Comparison of ENCODE assay signal across 29 cellular contexts in the genomic region with DNA sequence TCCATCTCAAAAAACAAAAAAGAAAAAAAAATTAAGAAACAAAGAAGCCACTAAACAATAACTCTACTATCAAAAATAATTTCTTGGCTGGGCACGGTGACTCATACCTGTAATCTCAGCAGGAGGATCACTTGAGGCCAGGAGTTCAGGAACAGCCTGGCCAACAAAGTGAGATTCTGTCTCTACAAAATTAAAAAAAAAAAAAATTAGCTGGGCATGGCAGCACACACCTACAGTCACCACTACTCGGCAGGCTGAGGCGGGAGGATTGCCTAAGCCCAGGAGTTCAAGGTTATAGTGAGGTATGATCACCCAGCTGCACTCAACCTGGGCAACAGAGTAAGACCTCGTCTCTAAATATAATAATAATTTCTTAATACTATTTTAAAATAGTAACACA.
A peak's percentile ranks its signal among the peaks of the same experiment; 100 is the strongest.
DNase-seq lines count a peak whose midpoint lies in the region; ATAC-seq and TF ChIP-seq lines count a peak whose summit lies in the region.
"Had no signal": no experiment of that assay in that cellular context is flagged by ENCODE, and none has a peak within 500 bp of the region (broad histone marks: within the 10 kb centered on the region; RNA-seq: fewer than 3 reads in every experiment).

No MANE protein-coding gene starts in this region.

- H3K9me3 Mint-ChIP-seq in activated CD4-positive, alpha-beta T cell treated with anti-CD3 and anti-CD28 coated beads, Interleukin-2, amount 10 ng/mL, durations not matched to agents 7 days and 5 days: no peaks in the 10 kb centered on the region
- H3K9me3 Mint-ChIP-seq: activated B cell treated with CpG ODN at 0.5 μM for 24 hours; activated naive CD8-positive, alpha-beta T cell treated with anti-CD3 and anti-CD28 coated beads, Interleukin-2, amount 50 U/mL, for 24 hours; activated T-cell treated with anti-CD3 and anti-CD28 coated beads, Interleukin-2, amount 50 U/mL, for 72 hours; CD4-positive, alpha-beta T cell; central memory CD8-positive, alpha-beta T cell; endodermal cell; neural crest cell had no signal

- POLR2A ChIA-PET in activated CD4-positive, alpha-beta T cell treated with anti-CD3 and anti-CD28 coated beads, Interleukin-2, amount 10 ng/mL, durations not matched to agents 7 days and 5 days (lab: Charles Lee): no interaction called here

- WGBS in right lobe of liver (ENCODE audit: insufficient coverage, low coverage, low lambda C conversion rate, missing lambda C conversion rate): 37% methylated on average over 4 of the region's 4 CpGs

- no peak overlapping the region for H3K4me3 Mint-ChIP-seq in activated CD4-positive, alpha-beta T cell treated with anti-CD3 and anti-CD28 coated beads, Interleukin-2, amount 10 ng/mL, durations not matched to agents 7 days and 5 days
- H3K4me3 Mint-ChIP-seq: activated B cell treated with CpG ODN at 0.5 μM for 24 hours; activated naive CD8-positive, alpha-beta T cell treated with anti-CD3 and anti-CD28 coated beads, Interleukin-2, amount 50 U/mL, for 24 hours; activated T-cell treated with anti-CD3 and anti-CD28 coated beads, Interleukin-2, amount 50 U/mL, for 72 hours; CD4-positive, alpha-beta T cell; central memory CD8-positive, alpha-beta T cell; endodermal cell; neural crest cell had no signal

- H3K27ac ChIP-seq in right lobe of liver (peak overlapping the region in 1 of 3 donors; percentile 33), dorsolateral prefrontal cortex (no peak overlapping the region)
- H3K27ac ChIP-seq: parathyroid adenoma, suprapubic skin, upper lobe of left lung had no signal

- CTCF ChIA-PET in activated CD4-positive, alpha-beta T cell treated with anti-CD3 and anti-CD28 coated beads, Interleukin-2, amount 10 ng/mL, durations not matched to agents 7 days and 5 days (lab: Charles Lee): interaction anchor here (0.6 kb wide), 1 partner anchor 12 kb away, joined by 4 read pairs; no protein-coding TSS in a partner anchor

- H3K4me1 ChIP-seq in right lobe of liver: peaks cover 0 to 11% (median 5%) of the 10 kb centered on the region in 4 donors

- ATAC-seq in right lobe of liver (peak; percentile 90 to 96 (median 94)), Right ventricle myocardium superior (ENCODE audit: poor library complexity) (no peak)
- ATAC-seq: activated naive CD8-positive, alpha-beta T cell treated with anti-CD3 and anti-CD28 coated beads, Interleukin-2, amount 50 U/mL, for 24 hours; activated T-cell treated with anti-CD3 and anti-CD28 coated beads, Interleukin-2, amount 50 U/mL, for 72 hours had no signal

- H3K27me3 ChIP-seq in right lobe of liver: no peaks in the 10 kb centered on the region
- H3K27me3 ChIP-seq in dorsolateral prefrontal cortex: peaks cover 0 to 15% (median 0%) of the 10 kb centered on the region in 45 donors
- H3K27me3 ChIP-seq: suprapubic skin, upper lobe of left lung had no signal

- no peaks in the 10 kb centered on the region for H3K9me3 ChIP-seq in right lobe of liver
- H3K9me3 ChIP-seq: suprapubic skin, upper lobe of left lung had no signal

- no peak overlapping the region for H3K4me3 ChIP-seq in epithelial cell of esophagus (ENCODE audit: low read length)
- H3K4me3 ChIP-seq in right lobe of liver: no peak overlapping the region
- no peak overlapping the region for H3K4me3 ChIP-seq in dorsolateral prefrontal cortex
- H3K4me3 ChIP-seq: smooth muscle cell, suprapubic skin, upper lobe of left lung had no signal

- intact Hi-C loops in right lobe of liver (cut with DNase I) (no loop called here), Right ventricle myocardium superior (cut with DNase I) (no loop called here), dorsolateral prefrontal cortex (cut with DNase I) (no loop called here)

- TF ChIP-seq POLR2A in right lobe of liver (IDR thresholded peaks at IDR 0.05): no peak

- no peaks in the 10 kb centered on the region for H3K4me1 Mint-ChIP-seq in activated CD4-positive, alpha-beta T cell treated with anti-CD3 and anti-CD28 coated beads, Interleukin-2, amount 10 ng/mL, durations not matched to agents 7 days and 5 days
- H3K4me1 Mint-ChIP-seq: activated B cell treated with CpG ODN at 0.5 μM for 24 hours; activated naive CD8-positive, alpha-beta T cell treated with anti-CD3 and anti-CD28 coated beads, Interleukin-2, amount 50 U/mL, for 24 hours; central memory CD8-positive, alpha-beta T cell had no signal

- TF ChIP-seq CTCF in epithelial cell of esophagus (IDR thresholded peaks at IDR 0.05; ENCODE audit: insufficient read depth, low read depth, low read length, missing control alignments) (peak; percentile 6), right lobe of liver (IDR thresholded peaks at IDR 0.05) (peak in 3 of 4 donors; percentile 9 to 21 (median 13)), dorsolateral prefrontal cortex (IDR thresholded peaks at IDR 0.05 in 54 of 56, conservative IDR thresholded peaks at IDR 0.05 in 2 of 56; ENCODE audit: low read depth in 1 of 56, partially characterized antibody in 56 of 56) (no peak)

- DNase-seq in Caki2 (ENCODE audit: low read depth) (peak; percentile 62), NCI-H69 (lab: John Stamatoyannopoulos, UW) (peak; percentile 13), epithelial cell of esophagus (ENCODE audit: low read depth) (peak; percentile 49), right lobe of liver (peak; percentile 51 to 70 (median 63)), KG1 (lab: John Stamatoyannopoulos, UW) (no peak), Right ventricle myocardium superior (no peak), dorsolateral prefrontal cortex (no peak)
- DNase-seq in activated CD4-positive, alpha-beta T cell treated with anti-CD3 and anti-CD28 coated beads, Interleukin-2, amount 10 ng/mL, durations not matched to agents 7 days and 5 days: no peak
- DNase-seq: activated B cell treated with CpG ODN at 0.5 μM for 24 hours; activated naive CD4-positive, alpha-beta T cell; activated naive CD8-positive, alpha-beta T cell treated with anti-CD3 and anti-CD28 coated beads, Interleukin-2, amount 50 U/mL, for 24 hours; activated T-cell treated with anti-CD3 and anti-CD28 coated beads, Interleukin-2, amount 50 U/mL, for 72 hours; CD4-positive, alpha-beta T cell; DMS 273 treated with DMSO at 0.1 percent for 48 hours; EL; endodermal cell; Karpas-422; mesenchymal stem cell; MV-4-11; NCI-H1436; NCI-H2107; NCI-H774; stimulated activated naive CD4-positive, alpha-beta T cell had no signal

- in situ Hi-C loops in Caki2 (cut with HindIII; ENCODE audit: low pct_unique_long_range_greater_than_20kb, low sequenced_read_pairs): no loop called here

- no peak overlapping the region for H3K27ac Mint-ChIP-seq in activated CD4-positive, alpha-beta T cell treated with anti-CD3 and anti-CD28 coated beads, Interleukin-2, amount 10 ng/mL, durations not matched to agents 7 days and 5 days
- H3K27ac Mint-ChIP-seq: activated B cell treated with CpG ODN at 0.5 μM for 24 hours; activated naive CD8-positive, alpha-beta T cell treated with anti-CD3 and anti-CD28 coated beads, Interleukin-2, amount 50 U/mL, for 24 hours; activated T-cell treated with anti-CD3 and anti-CD28 coated beads, Interleukin-2, amount 50 U/mL, for 72 hours; CD4-positive, alpha-beta T cell; endodermal cell had no signal

- H3K36me3 ChIP-seq in right lobe of liver: no peaks in the 10 kb centered on the region
- H3K36me3 ChIP-seq: suprapubic skin, upper lobe of left lung had no signal

- H3K36me3 Mint-ChIP-seq in activated CD4-positive, alpha-beta T cell treated with anti-CD3 and anti-CD28 coated beads, Interleukin-2, amount 10 ng/mL, durations not matched to agents 7 days and 5 days (ENCODE audit: low read depth): no peaks in the 10 kb centered on the region

- peaks cover 6% of the 10 kb centered on the region for H3K27me3 Mint-ChIP-seq in activated CD4-positive, alpha-beta T cell treated with anti-CD3 and anti-CD28 coated beads, Interleukin-2, amount 10 ng/mL, durations not matched to agents 7 days and 5 days
- H3K27me3 Mint-ChIP-seq: activated B cell treated with CpG ODN at 0.5 μM for 24 hours had no signal

Comparison
In these comparisons a context has a peak if more than half of its experiments do, and no peak if none do; other contexts are left out.
1. DNase-seq: peak in Caki2 (single experiment), NCI-H69 (single experiment), epithelial cell of esophagus (single experiment) and right lobe of liver (3 of 3); none in activated CD4-positive, alpha-beta T cell treated with anti-CD3 and anti-CD28 coated beads, Interleukin-2, amount 10 ng/mL, durations not matched to agents 7 days and 5 days (single experiment), KG1 (single experiment), Right ventricle myocardium superior (single experiment) and dorsolateral prefrontal cortex (0 of 10).
2. CTCF ChIP-seq: peak in epithelial cell of esophagus (single experiment) and right lobe of liver (3 of 4); none in dorsolateral prefrontal cortex (0 of 56).